8 cellular contexts compared by ENCODE assay signal in genomic region chr11:111733009-111733408, GRCh38. TPM values are rescaled to one million over a fixed set of nuclear protein-coding genes. Genes with fewer than 3 reads are reported as not detected.
DNase-seq lines count a peak whose midpoint lies in the region; TF ChIP-seq lines count a peak whose summit lies in the region.

No MANE protein-coding gene starts in this region.

- CTCF ChIA-PET in RWPE1 (lab: Yijun Ruan, JAX), result no interaction called here

- TF ChIP-seq CTCF in RWPE1 (conservative IDR thresholded peaks at IDR 0.05; ENCODE audit: low read depth) (no peak), transverse colon (IDR thresholded peaks at IDR 0.05) (no peak)

- POLR2A ChIA-PET in RWPE1 (lab: Yijun Ruan, JAX; ENCODE audit: low non-redundant PET), result no interaction called here

- peak; percentile 12 for TF ChIP-seq POLR2A in transverse colon (IDR thresholded peaks at IDR 0.05)

- H3K9me3 ChIP-seq in esophagus (ENCODE audit: control insufficient read depth in 2 of 2, insufficient read depth in 1 of 2, low read depth in 1 of 2, low read length in 1 of 2), result no peaks in the 10 kb centered on the region
- no peaks in the 10 kb centered on the region for H3K9me3 ChIP-seq in muscle layer of colon (ENCODE audit: low read length)
- H3K9me3 ChIP-seq in transverse colon, result no peaks in the 10 kb centered on the region
- H3K9me3 ChIP-seq in HAP-1, result no peaks in the 10 kb centered on the region

- peaks cover 0 to 3% of the 10 kb centered on the region in 2 donors for H3K36me3 ChIP-seq in esophagus (ENCODE audit: control insufficient read depth in 2 of 2, insufficient read depth in 2 of 2, low read length in 1 of 2)
- peaks cover 2% of the 10 kb centered on the region for H3K36me3 ChIP-seq in muscle layer of colon (ENCODE audit: insufficient read depth, low read length)
- H3K36me3 ChIP-seq in transverse colon, result no peaks in the 10 kb centered on the region
- H3K36me3 ChIP-seq in HAP-1 (replicated peaks), result peaks cover 2% of the 10 kb centered on the region; the same call in 1 of the 2 replicates

- intact Hi-C loops in transverse colon (cut with DNase I; ENCODE audit: low total_unique reads), result no loop called here

- H3K27ac ChIP-seq in RWPE1, result peak overlapping the region; percentile 87
- H3K27ac ChIP-seq in esophagus (ENCODE audit: low read depth in 2 of 2, low read length in 1 of 2), result peak overlapping the region; percentile 77 to 95
- H3K27ac ChIP-seq in muscle layer of colon (ENCODE audit: low read depth, low read length), result peak overlapping the region; percentile 59
- peak overlapping the region; percentile 85 to 93 (median 89) for H3K27ac ChIP-seq in transverse colon

- peak overlapping the region; percentile 45 for H3K9ac ChIP-seq in muscle layer of colon (ENCODE audit: low read length)

- H3K27me3 ChIP-seq in esophagus (ENCODE audit: control insufficient read depth in 1 of 2, insufficient read depth in 2 of 2, low read length in 2 of 2) (no peaks in the 10 kb centered on the region), muscle layer of colon (ENCODE audit: control insufficient read depth in 1 of 2, insufficient read depth in 2 of 2, low read length in 2 of 2) (no peaks in the 10 kb centered on the region), transverse colon (no peaks in the 10 kb centered on the region), HAP-1 (ENCODE audit: low read depth) (no peaks in the 10 kb centered on the region)

- no peak overlapping the region for H3K4me3 ChIP-seq in esophagus (ENCODE audit: low read depth in 1 of 2, low read length in 2 of 2)
- H3K4me3 ChIP-seq in muscle layer of colon (ENCODE audit: low read depth in 1 of 2, low read length in 2 of 2), result peak overlapping the region in 1 of 2 donors; percentile 10
- H3K4me3 ChIP-seq in transverse colon, result no peak overlapping the region
- H3K4me3 ChIP-seq in HAP-1, result no peak overlapping the region

- DNase-seq in RWPE1 (ENCODE audit: low spot score), result no peak
- DNase-seq in transverse colon, result no peak
- no peak for DNase-seq in NCI-H1092 treated with DMSO at 0.1 percent for 48 hours (lab: John Stamatoyannopoulos, UW)
- no peak for DNase-seq in HAP-1 (ENCODE audit: low spot score in 2 of 2)
- no peak for DNase-seq in NCI-H146 treated with DMSO at 0.1 percent for 48 hours (lab: John Stamatoyannopoulos, UW; ENCODE audit: unreplicated experiment)
- DNase-seq in COLO829 (ENCODE audit: low spot score), result no peak

- in situ Hi-C loops in transverse colon (cut with MboI; ENCODE audit: low pct_ligation_motif_present in 1 of 4, low pct_unique_long_range_greater_than_20kb in 1 of 4, low sequenced_read_pairs in 3 of 4) (no loop called here), HAP-1 (cut with MboI; ENCODE audit: low sequenced_read_pairs) (no loop called here)

- TF ChIP-seq EP300 in transverse colon (IDR thresholded peaks at IDR 0.05; ENCODE audit: low read depth), result no peak

- H3K4me1 ChIP-seq in esophagus (ENCODE audit: control insufficient read depth in 2 of 2, insufficient read depth in 2 of 2, low read length in 1 of 2), result peaks cover 7 to 36% of the 10 kb centered on the region in 2 donors
- H3K4me1 ChIP-seq in muscle layer of colon (ENCODE audit: insufficient read depth, low read length), result peaks cover 85% of the 10 kb centered on the region
- peaks cover 31 to 77% (median 43%) of the 10 kb centered on the region in 4 donors for H3K4me1 ChIP-seq in transverse colon
- no peaks in the 10 kb centered on the region for H3K4me1 ChIP-seq in HAP-1

- whole genome bisulfite sequencing in esophagus, 2 donors, result 22 to 35% methylated on average over 7 of the region's 7 CpGs
- 62% methylated on average over 7 of the region's 7 CpGs; no CpG with 5 or more reads in 1 of the 2 donors for WGBS in transverse colon (ENCODE audit: low coverage in 1 of 2), 2 donors

RNA-seq across cellular contexts. Expression of gene PPP2R1B, which starts 33.2 kb away (rescaled TPM):
- 1 to 10 TPM; 6.3 to 9.5 TPM for polyA plus RNA-seq in esophagus
- total RNA-seq in transverse colon, result 10 to 100 TPM; 28.1 to 55.5 (median 41.5) TPM
